ENCODE assay signal across 16 cellular contexts in genomic region chr1:54095543-54096286, GRCh38. TPM values are rescaled to one million over a fixed set of nuclear protein-coding genes. Genes with fewer than 3 reads are reported as not detected.
DNase-seq lines count a peak whose midpoint lies in the region; ATAC-seq, FAIRE-seq and TF ChIP-seq lines count a peak whose summit lies in the region.
"Had no signal": no experiment of that assay in that cellular context is flagged by ENCODE, and none has a peak within 500 bp of the region (broad histone marks: within the 10 kb centered on the region; RNA-seq: fewer than 3 reads in every experiment).

No MANE protein-coding gene starts in this region.

- peaks cover 16 to 55% (median 23%) of the 10 kb centered on the region in 4 donors for H3K4me1 ChIP-seq in stomach

- no peak for TF ChIP-seq CTCF in stomach (IDR thresholded peaks at IDR 0.05)

- no peak overlapping the region for H3K4me3 ChIP-seq in stomach

- H3K9me3 ChIP-seq in stomach: no peaks in the 10 kb centered on the region

- H3K36me3 ChIP-seq in stomach: peaks cover 0 to 24% (median 15%) of the 10 kb centered on the region in 4 donors

- H3K27me3 ChIP-seq in stomach: no peaks in the 10 kb centered on the region

- peak; percentile 42 for DNase-seq in NCI-H2029 (lab: John Stamatoyannopoulos, UW)
- DNase-seq in NCI-H2029 treated with DMSO at 0.1 percent for 48 hours (lab: John Stamatoyannopoulos, UW): no peak
- peak; percentile 87 for DNase-seq in SKM-1 treated with dmso at 0.1 percent for 144 hours (lab: John Stamatoyannopoulos, UW; ENCODE audit: unreplicated experiment)
- DNase-seq in stomach: no peak
- DNase-seq in NCI-H1694 treated with DMSO at 0.1 percent for 48 hours (lab: John Stamatoyannopoulos, UW): no peak
- no peak for DNase-seq in activated naive CD8-positive, alpha-beta T cell treated with anti-CD3 and anti-CD28 coated beads, Interleukin-2, amount 50 U/mL, for 24 hours
- DNase-seq: DMS79, hypothalamus, IMR-90, NCI-H774 had no signal

- TF ChIP-seq POLR2A in stomach (IDR thresholded peaks at IDR 0.05): no peak

- ATAC-seq in HG02642 (IDR thresholded peaks at IDR 0.05; ENCODE audit: poor library complexity, unreplicated experiment): no peak
- ATAC-seq in activated naive CD8-positive, alpha-beta T cell treated with anti-CD3 and anti-CD28 coated beads, Interleukin-2, amount 50 U/mL, for 24 hours: no peak
- ATAC-seq: stimulated activated effector memory CD8-positive, alpha-beta T cell treated with anti-CD3 and anti-CD28 coated beads, Interleukin-12 subunit alpha, Interleukin-12 subunit beta, amount 100 ng/mL, for 72 hours had no signal

- no peak overlapping the region for H3K27ac Mint-ChIP-seq in activated naive CD8-positive, alpha-beta T cell treated with anti-CD3 and anti-CD28 coated beads, Interleukin-2, amount 50 U/mL, for 24 hours
- H3K27ac Mint-ChIP-seq: stimulated activated effector memory CD8-positive, alpha-beta T cell treated with anti-CD3 and anti-CD28 coated beads, Interleukin-12 subunit alpha, Interleukin-12 subunit beta, amount 100 ng/mL, for 72 hours; T-helper 2 cell treated with Interferon-gamma antibody and Interleukin-4, amounts not matched to agents 5 μg/mL and 100 μg/mL, for 36 hours had no signal

- H3K36me3 Mint-ChIP-seq in activated naive CD8-positive, alpha-beta T cell treated with anti-CD3 and anti-CD28 coated beads, Interleukin-2, amount 50 U/mL, for 24 hours (ENCODE audit: low read depth): peaks cover 19% of the 10 kb centered on the region

- no peaks in the 10 kb centered on the region for H3K4me1 Mint-ChIP-seq in activated naive CD8-positive, alpha-beta T cell treated with anti-CD3 and anti-CD28 coated beads, Interleukin-2, amount 50 U/mL, for 24 hours

- H3K4me3 Mint-ChIP-seq in activated naive CD8-positive, alpha-beta T cell treated with anti-CD3 and anti-CD28 coated beads, Interleukin-2, amount 50 U/mL, for 24 hours: no peak overlapping the region
- H3K4me3 Mint-ChIP-seq: neural crest cell; stimulated activated effector memory CD8-positive, alpha-beta T cell treated with anti-CD3 and anti-CD28 coated beads, Interleukin-12 subunit alpha, Interleukin-12 subunit beta, amount 100 ng/mL, for 72 hours; T-helper 2 cell treated with Interferon-gamma antibody and Interleukin-4, amounts not matched to agents 5 μg/mL and 100 μg/mL, for 36 hours had no signal

- H3K27ac ChIP-seq in stomach: peak overlapping the region; percentile 70 to 87 (median 83)

- WGBS in stomach, 5 donors: 50 to 64% (median 59%) methylated on average over 9 of the region's 9 CpGs

- intact Hi-C loops in stomach (cut with DNase I; ENCODE audit: low total_unique reads): no loop called here

- H3K9me3 Mint-ChIP-seq in activated naive CD8-positive, alpha-beta T cell treated with anti-CD3 and anti-CD28 coated beads, Interleukin-2, amount 50 U/mL, for 24 hours: no peaks in the 10 kb centered on the region
- H3K9me3 Mint-ChIP-seq: neural crest cell; stimulated activated effector memory CD8-positive, alpha-beta T cell treated with anti-CD3 and anti-CD28 coated beads, Interleukin-12 subunit alpha, Interleukin-12 subunit beta, amount 100 ng/mL, for 72 hours; T-helper 2 cell treated with Interferon-gamma antibody and Interleukin-4, amounts not matched to agents 5 μg/mL and 100 μg/mL, for 36 hours had no signal

- no peak for TF ChIP-seq EP300 in stomach (IDR thresholded peaks at IDR 0.05)

- peak; percentile 68 for FAIRE-seq in islet of Langerhans (lab: Jason Lieb, UNC)

- no peaks in the 10 kb centered on the region for H3K27me3 Mint-ChIP-seq in activated naive CD8-positive, alpha-beta T cell treated with anti-CD3 and anti-CD28 coated beads, Interleukin-2, amount 50 U/mL, for 24 hours

RNA-seq across cellular contexts. Expression of gene TCEANC2, which starts 42.3 kb away (rescaled TPM):
- 1 to 10 TPM; 2.2 to 8.8 (median 2.6) TPM for total RNA-seq in stomach
- 1 to 10 TPM; 1.8 to 3.1 (median 2.3) TPM for polyA plus RNA-seq in stomach

RNA-seq across cellular contexts. Expression of gene TMEM59, which starts 42.7 kb away (rescaled TPM):
- total RNA-seq in stomach: 100 to 1,000 TPM in 4 of 5 donors, 10 to 100 TPM in 1; 95.7 to 322 (median 220) TPM
- 100 to 1,000 TPM; 103 to 179 (median 169) TPM for polyA plus RNA-seq in stomach

RNA-seq across cellular contexts. Expression of gene CDCP2, which starts 57.1 kb away (rescaled TPM):
- total RNA-seq in stomach: under 1 TPM in 2 of 5 donors, not detected in 3; 0.18 to 0.58 TPM
- polyA plus RNA-seq in stomach: not detected
- total RNA-seq: A172, IMR-90, neural crest cell had no signal
- polyA plus RNA-seq: IMR-90 had no signal

Comparison
In these comparisons a context has a peak if more than half of its experiments do, and no peak if none do; other contexts are left out.
1. DNase-seq: peak in NCI-H2029 (single experiment) and SKM-1 treated with dmso at 0.1 percent for 144 hours (single experiment); none in NCI-H2029 treated with DMSO at 0.1 percent for 48 hours (single experiment), stomach (single experiment), NCI-H1694 treated with DMSO at 0.1 percent for 48 hours (single experiment) and activated naive CD8-positive, alpha-beta T cell treated with anti-CD3 and anti-CD28 coated beads, Interleukin-2, amount 50 U/mL, for 24 hours (single experiment).